10 cellular contexts compared by ENCODE assay signal in genomic region chr18:58091099-58091611, GRCh38. TPM values are rescaled to one million over a fixed set of nuclear protein-coding genes. Genes with fewer than 3 reads are reported as not detected.
A peak's percentile ranks its signal among the peaks of the same experiment; 100 is the strongest.
DNase-seq lines count a peak whose midpoint lies in the region; ATAC-seq lines count a peak whose summit lies in the region.
"Had no signal": no experiment of that assay in that cellular context is flagged by ENCODE, and none has a peak within 500 bp of the region (broad histone marks: within the 10 kb centered on the region; RNA-seq: fewer than 3 reads in every experiment).

No MANE protein-coding gene starts in this region.

- H3K79me2 ChIP-seq in trophoblast cell (ENCODE audit: control insufficient read depth, insufficient read depth, low read length, poor library complexity) = peaks cover 4% of the 10 kb centered on the region

- peaks cover 2% of the 10 kb centered on the region for H3K9me3 ChIP-seq in trophoblast cell (ENCODE audit: insufficient read depth, low read depth, low read length)
- H3K9me3 ChIP-seq: SJSA1 had no signal

- peaks cover 6 to 10% of the 10 kb centered on the region in 2 experiments for H3K4me1 ChIP-seq in trophoblast cell (ENCODE audit: control insufficient read depth in 1 of 2, insufficient read depth in 2 of 2, low read length in 2 of 2)
- H3K4me1 ChIP-seq: sigmoid colon had no signal

- H4K91ac ChIP-seq in trophoblast cell (ENCODE audit: low read depth, low read length) = no peak overlapping the region

- H2AK5ac ChIP-seq in trophoblast cell (ENCODE audit: low read length) = no peak overlapping the region

- no peak overlapping the region for H4K12ac ChIP-seq in trophoblast cell (ENCODE audit: low read depth, low read length)

- no peak overlapping the region for H4K8ac ChIP-seq in trophoblast cell (ENCODE audit: low read depth, low read length)

- H3K36me3 ChIP-seq in trophoblast cell (ENCODE audit: control insufficient read depth in 1 of 2, insufficient read depth in 2 of 2, low read length in 2 of 2) = no peaks in the 10 kb centered on the region
- H3K36me3 ChIP-seq: sigmoid colon had no signal

- ATAC-seq in HG02759 (IDR thresholded peaks at IDR 0.05; ENCODE audit: unreplicated experiment) = peak; percentile 91

- H3K4me3 ChIP-seq in trophoblast cell (ENCODE audit: low read depth, low read length) = no peak overlapping the region
- H3K4me3 ChIP-seq: sigmoid colon, SJSA1 had no signal

- no peak overlapping the region for H3K4ac ChIP-seq in trophoblast cell (ENCODE audit: low read depth, low read length)

- H3K27me3 ChIP-seq in trophoblast cell (ENCODE audit: insufficient read depth, low read length) = no peaks in the 10 kb centered on the region
- H3K27me3 ChIP-seq: sigmoid colon, SJSA1 had no signal

- no peak overlapping the region for H2AFZ ChIP-seq in trophoblast cell (ENCODE audit: insufficient read depth, low read length, poor library complexity)

- H2BK5ac ChIP-seq in trophoblast cell (ENCODE audit: low read depth, low read length, poor library complexity) = no peak overlapping the region

- no peak overlapping the region for H2BK120ac ChIP-seq in trophoblast cell (ENCODE audit: insufficient read depth, low read length, poor library complexity)

- H3K27ac ChIP-seq in trophoblast cell (ENCODE audit: low read depth, low read length) = no peak overlapping the region
- H3K27ac ChIP-seq: sigmoid colon, SJSA1 had no signal

- H3K14ac ChIP-seq in trophoblast cell (ENCODE audit: low read length) = no peak overlapping the region

- no peak overlapping the region for H3K9ac ChIP-seq in trophoblast cell (ENCODE audit: low read length)

- H3K4me2 ChIP-seq in trophoblast cell (ENCODE audit: low read length) = no peak overlapping the region

- H3K18ac ChIP-seq in trophoblast cell (ENCODE audit: low read length) = no peak overlapping the region

- DNase-seq in DMS153 (lab: John Stamatoyannopoulos, UW) (peak; percentile 19), DMS153 treated with DMSO at 0.1 percent for 48 hours (lab: John Stamatoyannopoulos, UW; ENCODE audit: unreplicated experiment) (no peak), NOMO-1 (lab: John Stamatoyannopoulos, UW; ENCODE audit: unreplicated experiment in 2 of 2) (peak; percentile 69 to 76), trophoblast cell (peak; percentile 18 to 46), AG08396 (ENCODE audit: low spot score) (no peak), NCI-H1436 (lab: John Stamatoyannopoulos, UW) (no peak)
- DNase-seq in stimulated activated CD4-positive, alpha-beta T cell treated with anti-CD3 and anti-CD28 coated beads, Interleukin-2, amount 100 ng/mL, for 24 hours = no peak
- DNase-seq: sigmoid colon had no signal

- H3K23ac ChIP-seq in trophoblast cell (ENCODE audit: low read length) = no peak overlapping the region

- H3K79me1 ChIP-seq in trophoblast cell (ENCODE audit: low read length) = peaks cover 2% of the 10 kb centered on the region

- H2BK12ac ChIP-seq in trophoblast cell (ENCODE audit: low read length) = no peak overlapping the region

- no CpG with 5 or more reads among the region's 2 CpGs for WGBS in trophoblast cell (ENCODE audit: extremely low coverage, insufficient coverage, insufficient read length)

RNA-seq across cellular contexts. Expression of gene NEDD4L, which starts 47.1 kb away (rescaled TPM):
- polyA plus RNA-seq in trophoblast cell (2013) = 112 and 117 TPM in 2 replicates

Comparison
In these comparisons a context has a peak if more than half of its experiments do, and no peak if none do; other contexts are left out.
1. DNase-seq: peak in DMS153 (single experiment), NOMO-1 (2 of 2) and trophoblast cell (2 of 2); none in DMS153 treated with DMSO at 0.1 percent for 48 hours (single experiment), AG08396 (single experiment), stimulated activated CD4-positive, alpha-beta T cell treated with anti-CD3 and anti-CD28 coated beads, Interleukin-2, amount 100 ng/mL, for 24 hours (0 of 2) and NCI-H1436 (single experiment).